In genomic region chr9:97109194-97109811, GRCh38 we compare ENCODE assay signal across 8 cellular contexts.
DNase-seq lines count a peak whose midpoint lies in the region; ATAC-seq and TF ChIP-seq lines count a peak whose summit lies in the region.

No MANE protein-coding gene starts in this region.

- no peaks in the 10 kb centered on the region for H4K20me1 ChIP-seq in DOHH2 (ENCODE audit: control insufficient read depth, insufficient read depth, low read depth, low read length)

- H3K79me2 ChIP-seq in DOHH2 (ENCODE audit: control insufficient read depth, low read length) = no peaks in the 10 kb centered on the region

- H3K27ac ChIP-seq in DOHH2 (ENCODE audit: low read depth, low read length) = no peak overlapping the region
- no peak overlapping the region for H3K27ac ChIP-seq in SK-N-MC
- H3K27ac ChIP-seq in neuronal stem cell (replicated peaks; ENCODE audit: low read length) = no peak overlapping the region

- no peaks in the 10 kb centered on the region for H3K9me3 ChIP-seq in DOHH2 (ENCODE audit: control insufficient read depth, insufficient read depth, low read length)
- no peaks in the 10 kb centered on the region for H3K9me3 ChIP-seq in SK-N-MC (ENCODE audit: low read depth, low read length)
- no peaks in the 10 kb centered on the region for H3K9me3 ChIP-seq in neuronal stem cell (replicated peaks in 1 of 2; ENCODE audit: control insufficient read depth in 2 of 2, insufficient read depth in 1 of 2, low read depth in 1 of 2, low read length in 2 of 2)

- ATAC-seq in GM18870 (IDR thresholded peaks at IDR 0.05; ENCODE audit: unreplicated experiment) = no peak
- no peak for ATAC-seq in GM18502 (IDR thresholded peaks at IDR 0.05; ENCODE audit: poor library complexity, unreplicated experiment)
- ATAC-seq in HG02678 (IDR thresholded peaks at IDR 0.05; ENCODE audit: unreplicated experiment) = no peak

- H2AFZ ChIP-seq in neuronal stem cell (ENCODE audit: low read length) = no peak overlapping the region

- H3K18ac ChIP-seq in neuronal stem cell (ENCODE audit: low read length) = no peak overlapping the region

- no peaks in the 10 kb centered on the region for H3K4me1 ChIP-seq in DOHH2 (ENCODE audit: control insufficient read depth, low read length)
- H3K4me1 ChIP-seq in neuronal stem cell (ENCODE audit: control insufficient read depth in 2 of 2, insufficient read depth in 1 of 2, low read depth in 1 of 2, low read length in 2 of 2) = no peaks in the 10 kb centered on the region

- peak; percentile 55 for DNase-seq in HuH-7 (ENCODE audit: low spot score)
- DNase-seq in SK-N-MC (ENCODE audit: low read depth, low spot score) = peak; percentile 2
- DNase-seq in erythroblast (lab: John Stamatoyannopoulos, UW) = peak; percentile 61 to 72
- peak; percentile 30 for DNase-seq in neuronal stem cell (ENCODE audit: low spot score)

- H3K4me3 ChIP-seq in DOHH2 (ENCODE audit: low read length) = no peak overlapping the region
- H3K4me3 ChIP-seq in SK-N-MC = no peak overlapping the region
- H3K4me3 ChIP-seq in neuronal stem cell (ENCODE audit: low read length in 2 of 2) = no peak overlapping the region

- no peak overlapping the region for H2BK5ac ChIP-seq in neuronal stem cell (ENCODE audit: low read length)

- H3K27me3 ChIP-seq in DOHH2 (ENCODE audit: control insufficient read depth, low read length) (0 out of 2 replicates have a peak, but pooled peaks cover 2% of the 10 kb centered on the region), neuronal stem cell (ENCODE audit: control insufficient read depth in 3 of 3, insufficient read depth in 3 of 3, low read depth in 1 of 3, low read length in 3 of 3) (no peaks in the 10 kb centered on the region)

- H3K23ac ChIP-seq in neuronal stem cell (ENCODE audit: low read depth, low read length, poor library complexity) = no peak overlapping the region

- no peak overlapping the region for H4K8ac ChIP-seq in neuronal stem cell (ENCODE audit: low read depth, low read length)

- H3F3A ChIP-seq in DOHH2 (ENCODE audit: control insufficient read depth, insufficient read depth) = no peaks in the 10 kb centered on the region

- no peaks in the 10 kb centered on the region for H3K79me1 ChIP-seq in neuronal stem cell (ENCODE audit: low read depth, low read length)

- no peak overlapping the region for H2BK15ac ChIP-seq in neuronal stem cell (ENCODE audit: low read length)

- no peak overlapping the region for H2BK12ac ChIP-seq in neuronal stem cell (ENCODE audit: low read length)

- H3K9ac ChIP-seq in SK-N-MC (ENCODE audit: insufficient read length) (no peak overlapping the region), neuronal stem cell (ENCODE audit: low read depth, low read length, poor library complexity) (no peak overlapping the region)

- no peak overlapping the region for H2BK120ac ChIP-seq in neuronal stem cell (ENCODE audit: low read depth, low read length)

- H3K4ac ChIP-seq in neuronal stem cell (ENCODE audit: low read length) = no peak overlapping the region

- no CpG with 5 or more reads among the region's 4 CpGs for WGBS in neuronal stem cell (ENCODE audit: extremely low coverage in 2 of 2, insufficient read length in 2 of 2, insufficient replicate concordance in 1 of 2), 2 donors

- TF ChIP-seq POLR2A in erythroblast (IDR thresholded peaks at IDR 0.05; ENCODE audit: low read length) = no peak

- H3K36me3 ChIP-seq in DOHH2 (ENCODE audit: control insufficient read depth, low read length) (no peaks in the 10 kb centered on the region), SK-N-MC (ENCODE audit: insufficient read depth, low read length) (no peaks in the 10 kb centered on the region), neuronal stem cell (replicated peaks in 1 of 2; ENCODE audit: control insufficient read depth in 2 of 2, insufficient read depth in 2 of 2, low read length in 2 of 2) (no peaks in the 10 kb centered on the region)

- H3K9me2 ChIP-seq in DOHH2 (replicated peaks; ENCODE audit: control insufficient read depth, low read length) = no peaks in the 10 kb centered on the region

- H4K91ac ChIP-seq in neuronal stem cell (ENCODE audit: low read depth, low read length, poor library complexity) = no peak overlapping the region

- no peak overlapping the region for H2AK5ac ChIP-seq in neuronal stem cell (ENCODE audit: low read depth, low read length)

- no peak overlapping the region for H3K4me2 ChIP-seq in DOHH2 (ENCODE audit: low read length)
- H3K4me2 ChIP-seq in neuronal stem cell (ENCODE audit: insufficient read depth, low read length, poor library complexity, severe bottlenecking) = no peak overlapping the region

- peak; percentile 61 for TF ChIP-seq CTCF in DOHH2 (IDR thresholded peaks at IDR 0.05; ENCODE audit: low read depth, low read length, poor library complexity, severe bottlenecking)

- no peak overlapping the region for H3K14ac ChIP-seq in neuronal stem cell (ENCODE audit: low read length)

Comparison
In these comparisons a context has a peak if more than half of its experiments do, and no peak if none do; other contexts are left out.
1. DNase-seq: peak in every context shown above with its lines; median percentile 66 in erythroblast; 55 in HuH-7; 30 in neuronal stem cell; 2 in SK-N-MC.